In genomic region chr12:117220947-117221346, GRCh38 we compare ENCODE assay signal across 3 cellular contexts. TPM values are rescaled to one million over a fixed set of nuclear protein-coding genes. Genes with fewer than 3 reads are reported as not detected.
DNase-seq lines count a peak whose midpoint lies in the region; ATAC-seq, FAIRE-seq and TF ChIP-seq lines count a peak whose summit lies in the region.
"Not testable (repeated sequence)": the region's sequence is repeated elsewhere in the genome, so short reads cannot be mapped to it uniquely, and the experiment has no call there.

No MANE protein-coding gene starts in this region.

- not testable (repeated sequence) for TF ChIP-seq CTCF in A549 (IDR thresholded peaks at IDR 0.05); HEK293 (tag by site-specific recombination; IDR thresholded peaks at IDR 0.05)

- not testable (repeated sequence) for H3K9me3 ChIP-seq in A549; HEK293 (ENCODE audit: control insufficient read depth, insufficient read depth, low read depth, low read length); neuronal stem cell (replicated peaks in 1 of 2; ENCODE audit: control insufficient read depth in 2 of 2, insufficient read depth in 1 of 2, low read depth in 1 of 2, low read length in 2 of 2)

- DNase-seq in A549 (ENCODE audit: low read depth in 1 of 2, low spot score in 1 of 2); neuronal stem cell (ENCODE audit: low spot score): not testable (repeated sequence)

- not testable (repeated sequence) for H3K27me3 ChIP-seq in neuronal stem cell (ENCODE audit: control insufficient read depth in 3 of 3, insufficient read depth in 3 of 3, low read depth in 1 of 3, low read length in 3 of 3)

- not testable (repeated sequence) for TF ChIP-seq RAD21 in A549 (conservative IDR thresholded peaks at IDR 0.05 in 1 of 2, IDR thresholded peaks at IDR 0.05 in 1 of 2)

- not testable (repeated sequence) for H3K23ac ChIP-seq in neuronal stem cell (ENCODE audit: low read depth, low read length, poor library complexity)

- not testable (repeated sequence) for ATAC-seq in A549

- H2BK120ac ChIP-seq in neuronal stem cell (ENCODE audit: low read depth, low read length) = not testable (repeated sequence)

- not testable (repeated sequence) for FAIRE-seq in A549 (lab: Jason Lieb, UNC)

- not testable (repeated sequence) for H2AK5ac ChIP-seq in neuronal stem cell (ENCODE audit: low read depth, low read length)

- H3K14ac ChIP-seq in neuronal stem cell (ENCODE audit: low read length) = peak overlapping the region; percentile 56

- H2AFZ ChIP-seq in neuronal stem cell (ENCODE audit: low read length) = not testable (repeated sequence)

- not testable (repeated sequence) for H3K79me1 ChIP-seq in neuronal stem cell (ENCODE audit: low read depth, low read length)

- not testable (repeated sequence) for H4K91ac ChIP-seq in neuronal stem cell (ENCODE audit: low read depth, low read length, poor library complexity)

- not testable (repeated sequence) for H2BK15ac ChIP-seq in neuronal stem cell (ENCODE audit: low read length)

- not testable (repeated sequence) for H3K4me1 ChIP-seq in A549; HEK293 (ENCODE audit: control insufficient read depth, insufficient read depth, low read length); neuronal stem cell (ENCODE audit: control insufficient read depth in 2 of 2, insufficient read depth in 1 of 2, low read depth in 1 of 2, low read length in 2 of 2)

- POLR2A ChIA-PET in A549 (lab: Yijun Ruan, JAX); HEK293 (lab: Yijun Ruan, JAX): not testable (repeated sequence)

- H3K27ac ChIP-seq in A549; HEK293 (ENCODE audit: extremely low read depth, low read depth, low read length); neuronal stem cell (replicated peaks; ENCODE audit: low read length): not testable (repeated sequence)

- not testable (repeated sequence) for H4K8ac ChIP-seq in neuronal stem cell (ENCODE audit: low read depth, low read length)

- not testable (repeated sequence) for H3K18ac ChIP-seq in neuronal stem cell (ENCODE audit: low read length)

- H2BK12ac ChIP-seq in neuronal stem cell (ENCODE audit: low read length) = not testable (repeated sequence)

- WGBS in A549 (ENCODE audit: missing lambda C conversion rate) = 34% methylated on average over 5 of the region's 5 CpGs
- WGBS in neuronal stem cell (ENCODE audit: extremely low coverage in 2 of 2, insufficient read length in 2 of 2, insufficient replicate concordance in 1 of 2), 2 donors = no CpG with 5 or more reads among the region's 5 CpGs

- H3K4me3 ChIP-seq in A549; HEK293 (ENCODE audit: low read depth, low read length); neuronal stem cell (ENCODE audit: low read length in 2 of 2): not testable (repeated sequence)

- not testable (repeated sequence) for H3K9ac ChIP-seq in neuronal stem cell (ENCODE audit: low read depth, low read length, poor library complexity)

- not testable (repeated sequence) for H3K36me3 ChIP-seq in HEK293 (ENCODE audit: control insufficient read depth in 2 of 2, insufficient read depth in 1 of 2, low read length in 2 of 2); neuronal stem cell (replicated peaks in 1 of 2; ENCODE audit: control insufficient read depth in 2 of 2, insufficient read depth in 2 of 2, low read length in 2 of 2)

- TF ChIP-seq POLR2A in A549 (IDR thresholded peaks at IDR 0.05; ENCODE audit: low read length) = not testable (repeated sequence)

- not testable (repeated sequence) for H3K4me2 ChIP-seq in A549; neuronal stem cell (ENCODE audit: insufficient read depth, low read length, poor library complexity, severe bottlenecking)

- H3K4ac ChIP-seq in neuronal stem cell (ENCODE audit: low read length) = not testable (repeated sequence)

- not testable (repeated sequence) for TF ChIP-seq EP300 in A549 (IDR thresholded peaks at IDR 0.05)

- H2BK5ac ChIP-seq in neuronal stem cell (ENCODE audit: low read length) = peak overlapping the region; percentile 8

- CTCF ChIA-PET in A549 (lab: Yijun Ruan, JAX) = interaction anchor here (0.9 to 16.3 kb wide), 10 partner anchors 10 to 630 kb away, joined by 3 to 287 read pairs (median 6); no protein-coding TSS in a partner anchor
- CTCF ChIA-PET in HEK293 (lab: Yijun Ruan, JAX) = interaction anchor here (0.9 to 1.8 kb wide), 7 partner anchors 9 to 636 kb away, joined by 3 to 9 read pairs (median 4); no protein-coding TSS in a partner anchor

TF ChIP-seq in A549, 52 proteins besides CTCF, POLR2A, EP300 and RAD21:
- TF ChIP-seq ZC3H11A (IDR thresholded peaks at IDR 0.05) = peak; percentile 64

TF ChIP-seq in HEK293, 187 proteins besides CTCF, POLR2A, EP300 and RAD21 (continues in another document):
- TF ChIP-seq ZNF654 (tag by site-specific recombination; IDR thresholded peaks at IDR 0.05; ENCODE audit: low read depth) = 0 out of 2 replicates have a peak, but pooled peaks have one; percentile 7
- 0 out of 2 replicates have a peak, but pooled peaks have one; percentile 6 for TF ChIP-seq ZNF140 (tag by site-specific recombination; IDR thresholded peaks at IDR 0.05)
- peak; percentile 38 for TF ChIP-seq ZNF555 (tag by site-specific recombination; conservative IDR thresholded peaks at IDR 0.05)
- peak; percentile 53 for TF ChIP-seq ZNF426 (tag by site-specific recombination; IDR thresholded peaks at IDR 0.05)
- TF ChIP-seq ZNF623 (tag by site-specific recombination; IDR thresholded peaks at IDR 0.05) = peak; percentile 29; the same call in 1 of the 2 replicates
- TF ChIP-seq ZNF394 (tag by site-specific recombination; IDR thresholded peaks at IDR 0.05; ENCODE audit: borderline replicate concordance) = peak; percentile 83; the same call in 1 of the 2 replicates
- TF ChIP-seq ZBTB11 (tag by site-specific recombination; conservative IDR thresholded peaks at IDR 0.05; ENCODE audit: low read depth) = 0 out of 2 replicates have a peak, but pooled peaks have one; percentile 40

RNA-seq across cellular contexts. Expression of gene FBXO21, which starts 30.7 kb away (rescaled TPM):
- polyA plus RNA-seq in A549 (2011; rRNA removed) (60.3 and 62.4 TPM in 2 replicates), A549 (2017; fragmentation: RNase III; extraction: RNeasy Plus Mini Kit Qiagen cat#74134 plus additional on column Dnase treatment) (29.8 to 33.2 TPM (median 31.2 TPM) in 3 replicates)
- 88.7 and 101 TPM in 2 replicates for polyA plus RNA-seq in A549 (2012; cell fraction: cytosol; rRNA removed)
- polyA plus RNA-seq in A549 (2012; cell fraction: nucleus; rRNA removed) = 110 and 149 TPM in 2 replicates
- polyA minus RNA-seq in A549 (2011; rRNA and poly(A)+ RNA removed) = 151 and 197 TPM in 2 replicates
- polyA plus RNA-seq in neuronal stem cell (2013, experiment 1 of 2) = 34.7 TPM
- 37.3 TPM for polyA plus RNA-seq in neuronal stem cell (2013, experiment 2 of 2)
